Comparison of ENCODE assay signal across 22 cellular contexts in the genomic region with DNA sequence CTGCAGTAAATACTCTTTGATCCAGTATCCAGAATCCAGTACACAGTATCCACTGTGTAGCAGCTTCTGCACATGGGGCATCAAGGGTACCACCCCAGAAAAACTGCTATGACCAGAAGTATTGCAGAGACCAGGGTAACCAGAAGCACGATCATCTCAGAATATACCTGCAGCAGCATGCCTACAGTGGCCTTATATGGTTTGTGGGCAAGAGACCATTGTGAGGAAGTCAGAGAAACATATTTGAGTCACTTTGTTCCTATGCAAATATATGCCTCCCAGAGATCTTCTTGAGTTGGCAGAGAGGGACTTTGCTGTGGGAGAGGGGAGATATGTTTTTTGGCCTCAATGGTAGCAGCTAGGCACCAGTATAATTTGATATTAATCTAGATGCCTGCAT.
DNase-seq lines count a peak whose midpoint lies in the region; ATAC-seq, FAIRE-seq and TF ChIP-seq lines count a peak whose summit lies in the region.
"Had no signal": no experiment of that assay in that cellular context is flagged by ENCODE, and none has a peak within 500 bp of the region (broad histone marks: within the 10 kb centered on the region; RNA-seq: fewer than 3 reads in every experiment).

No MANE protein-coding gene starts in this region.

- no peaks in the 10 kb centered on the region for H3K36me3 ChIP-seq in PC-3 (ENCODE audit: low read depth, low read length)
- H3K36me3 ChIP-seq: BE2C; BLaER1 treated with 17β-estradiol and CSF1 and Interleukin-3, amounts not matched to agents 10 nM and 100 nM had no signal

- H3K4me3 ChIP-seq in PC-3 (ENCODE audit: low read length) = no peak overlapping the region
- no peak overlapping the region for H3K4me3 ChIP-seq in epithelial cell of esophagus (ENCODE audit: low read length)
- H3K4me3 ChIP-seq: A549; BLaER1 treated with 17β-estradiol and CSF1 and Interleukin-3, amounts not matched to agents 10 nM and 100 nM; GM23338 had no signal

- H3K9me3 ChIP-seq in PC-3 (ENCODE audit: low read length) = no peaks in the 10 kb centered on the region
- H3K9me3 ChIP-seq: A549; BE2C; BLaER1 treated with 17β-estradiol and CSF1 and Interleukin-3, amounts not matched to agents 10 nM and 100 nM had no signal

- ATAC-seq in GM18502 (IDR thresholded peaks at IDR 0.05; ENCODE audit: poor library complexity, unreplicated experiment) (peak; percentile 71), GM18870 (IDR thresholded peaks at IDR 0.05; ENCODE audit: unreplicated experiment) (peak; percentile 61), PC-3 (peak; percentile 59), GM21619 (IDR thresholded peaks at IDR 0.05; ENCODE audit: unreplicated experiment) (no peak)
- ATAC-seq: A549, GM23338, HCT116 had no signal

- H3K27me3 ChIP-seq in PC-3 (ENCODE audit: low read length) = no peaks in the 10 kb centered on the region
- H3K27me3 ChIP-seq: BE2C; BLaER1 treated with 17β-estradiol and CSF1 and Interleukin-3, amounts not matched to agents 10 nM and 100 nM had no signal

- H3K9me2 ChIP-seq in PC-3 (replicated peaks; ENCODE audit: low read length) = no peaks in the 10 kb centered on the region; the same call in 1 of the 2 replicates

- FAIRE-seq in urothelium cell line (lab: Jason Lieb, UNC) = no peak
- FAIRE-seq: A549, G401.6, GM12892 had no signal

- CTCF ChIA-PET in PC-3 (lab: Charles Lee) = no interaction called here

- H3K79me2 ChIP-seq in PC-3 (ENCODE audit: low read length) = no peaks in the 10 kb centered on the region

- H3K4me2 ChIP-seq in PC-3 (ENCODE audit: low read length) = no peak overlapping the region
- H3K4me2 ChIP-seq: A549; BLaER1 treated with 17β-estradiol and CSF1 and Interleukin-3, amounts not matched to agents 10 nM and 100 nM; GM23338 had no signal

- H3K27ac ChIP-seq in PC-3 (ENCODE audit: low read length) = no peak overlapping the region
- H3K27ac ChIP-seq: A549; BLaER1 treated with 17β-estradiol and CSF1 and Interleukin-3, amounts not matched to agents 10 nM and 100 nM had no signal

- H4K20me1 ChIP-seq in PC-3 (ENCODE audit: low read length) = no peaks in the 10 kb centered on the region
- H4K20me1 ChIP-seq: BLaER1 treated with 17β-estradiol and CSF1 and Interleukin-3, amounts not matched to agents 10 nM and 100 nM had no signal

- peaks cover 6% of the 10 kb centered on the region; the same call in 1 of the 2 replicates for H3K4me1 ChIP-seq in PC-3 (ENCODE audit: insufficient read depth, low read length)
- H3K4me1 ChIP-seq: A549, BE2C had no signal

- H3F3A ChIP-seq in PC-3 (ENCODE audit: low read length, unreplicated experiment) = no peaks in the 10 kb centered on the region

- TF ChIP-seq CTCF in PC-3 (conservative IDR thresholded peaks at IDR 0.05; ENCODE audit: low read depth, low read length) (no peak), epithelial cell of esophagus (IDR thresholded peaks at IDR 0.05; ENCODE audit: insufficient read depth, low read depth, low read length, missing control alignments) (no peak), GM20000 (IDR thresholded peaks at IDR 0.05; ENCODE audit: extremely low read depth, missing control alignments) (no peak)

- intact Hi-C loops in PC-3 (cut with micrococcal nuclease) = loop anchor here (2.0 kb wide), 1 partner anchor 13 kb away; no protein-coding TSS in a partner anchor

- H2AFZ ChIP-seq in PC-3 (ENCODE audit: low read length) = no peak overlapping the region
- H2AFZ ChIP-seq: GM23338 had no signal

- POLR2A ChIA-PET in PC-3 (lab: Charles Lee; ENCODE audit: unreplicated experiment) = no interaction called here

- peak; percentile 48 for DNase-seq in PC-3
- peak; percentile 55 for DNase-seq in epithelial cell of esophagus (ENCODE audit: low read depth)
- DNase-seq in urothelium cell line (ENCODE audit: low spot score) = no peak
- no peak for DNase-seq in GM20000 (ENCODE audit: low spot score)
- DNase-seq in DMS53 (lab: John Stamatoyannopoulos, UW) = no peak
- DNase-seq: 8988T; ACHN; AML-193; BE2C; CD4-positive, alpha-beta T cell; CD8-positive, alpha-beta memory T cell; DND-41; H9 had no signal

- H3K9ac ChIP-seq in PC-3 (ENCODE audit: low read length) = no peak overlapping the region
- H3K9ac ChIP-seq: BLaER1 treated with 17β-estradiol and CSF1 and Interleukin-3, amounts not matched to agents 10 nM and 100 nM had no signal

- no TSS peak for BruUV-seq in PC-3 (replicated peaks; lab: Mats Ljungman, UMichigan)

Comparison
In these comparisons a context has a peak if more than half of its experiments do, and no peak if none do; other contexts are left out.
1. DNase-seq: peak in PC-3 (single experiment) and epithelial cell of esophagus (single experiment); none in urothelium cell line (single experiment), GM20000 (single experiment) and DMS53 (single experiment).